Comparison of ENCODE assay signal across 1 cellular context in the genomic region with DNA sequence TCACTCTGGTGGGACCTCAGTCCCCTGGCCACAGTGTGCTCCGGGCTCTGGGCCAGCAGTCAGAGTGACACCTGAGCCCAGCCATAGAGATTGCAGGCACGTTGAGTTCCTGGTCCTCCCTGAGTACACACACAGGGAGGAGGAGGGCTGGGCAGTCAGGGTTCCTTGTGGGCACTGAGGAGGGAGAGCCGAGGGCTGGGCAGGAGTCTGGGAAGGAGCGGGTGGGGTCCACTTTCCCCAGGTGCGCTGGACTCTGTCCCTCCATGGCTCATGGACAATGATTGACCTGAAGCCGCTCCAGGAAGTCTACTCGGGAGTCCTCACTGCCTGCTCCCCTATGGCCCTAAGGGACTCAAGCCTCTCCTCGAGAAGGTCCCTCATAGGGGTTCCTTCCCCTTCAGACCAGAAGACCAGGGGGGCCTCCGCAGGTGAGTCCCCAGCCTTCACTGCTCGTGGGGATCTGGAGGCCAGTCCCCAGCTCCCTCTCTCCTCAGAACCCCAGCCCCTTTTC.
TF ChIP-seq lines count a peak whose summit lies in the region.

No MANE protein-coding gene starts in this region.

TF ChIP-seq in H1, 55 proteins besides CTCF, POLR2A, EP300 and RAD21:
- TF ChIP-seq KDM1A (IDR thresholded peaks at IDR 0.05; ENCODE audit: borderline replicate concordance, low read length) = no peak
TF ChIP-seq in H1: peak in this region for 0.
